1 cellular context compared by ENCODE assay signal in the genomic region with DNA sequence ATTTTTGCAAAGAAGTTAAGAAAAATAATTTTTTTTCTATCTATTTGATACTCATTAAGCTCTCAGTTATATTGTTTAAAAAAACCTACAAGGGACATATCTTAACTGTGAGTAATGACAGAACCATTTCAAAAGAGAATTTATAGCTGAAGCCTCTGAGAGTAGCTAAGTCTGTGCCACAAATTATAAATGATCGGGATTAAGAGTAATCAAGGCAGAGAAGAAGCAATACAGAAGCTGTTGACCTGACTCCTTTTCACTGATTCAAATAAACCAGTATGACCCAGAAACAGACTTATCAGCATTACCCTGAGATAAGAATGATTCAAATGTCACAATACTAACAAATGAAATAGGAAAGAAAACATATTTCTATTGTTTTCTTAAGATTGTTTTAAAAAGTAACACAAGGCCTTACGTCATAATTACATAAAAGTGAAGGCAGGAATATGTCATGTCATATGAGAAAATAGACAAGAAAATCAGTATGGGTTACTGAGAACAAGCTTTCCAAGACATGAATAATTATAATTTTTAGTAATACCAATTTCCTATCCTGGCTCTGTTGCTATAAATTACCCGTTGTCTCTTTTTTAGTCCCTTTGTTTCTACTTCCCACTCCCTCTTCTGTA.
TF ChIP-seq lines count a peak whose summit lies in the region.

No MANE protein-coding gene starts in this region.

TF ChIP-seq in GM23338, 12 proteins besides CTCF, POLR2A, EP300 and RAD21 (continued from another document):
- TF ChIP-seq ZNF462 (CRISPR knock-in tag; IDR thresholded peaks at IDR 0.05), result no peak
- TF ChIP-seq EZH2phosphoT487 (IDR thresholded peaks at IDR 0.05; ENCODE audit: unreplicated experiment), result no peak
- no peak for TF ChIP-seq ZNF114 (CRISPR knock-in tag; IDR thresholded peaks at IDR 0.05)
- TF ChIP-seq JUNB (IDR thresholded peaks at IDR 0.05; ENCODE audit: unreplicated experiment), result no peak
- TF ChIP-seq CREB1 (CRISPR knock-in tag; IDR thresholded peaks at IDR 0.05; ENCODE audit: low read depth), result no peak
- TF ChIP-seq, protein P1, sequence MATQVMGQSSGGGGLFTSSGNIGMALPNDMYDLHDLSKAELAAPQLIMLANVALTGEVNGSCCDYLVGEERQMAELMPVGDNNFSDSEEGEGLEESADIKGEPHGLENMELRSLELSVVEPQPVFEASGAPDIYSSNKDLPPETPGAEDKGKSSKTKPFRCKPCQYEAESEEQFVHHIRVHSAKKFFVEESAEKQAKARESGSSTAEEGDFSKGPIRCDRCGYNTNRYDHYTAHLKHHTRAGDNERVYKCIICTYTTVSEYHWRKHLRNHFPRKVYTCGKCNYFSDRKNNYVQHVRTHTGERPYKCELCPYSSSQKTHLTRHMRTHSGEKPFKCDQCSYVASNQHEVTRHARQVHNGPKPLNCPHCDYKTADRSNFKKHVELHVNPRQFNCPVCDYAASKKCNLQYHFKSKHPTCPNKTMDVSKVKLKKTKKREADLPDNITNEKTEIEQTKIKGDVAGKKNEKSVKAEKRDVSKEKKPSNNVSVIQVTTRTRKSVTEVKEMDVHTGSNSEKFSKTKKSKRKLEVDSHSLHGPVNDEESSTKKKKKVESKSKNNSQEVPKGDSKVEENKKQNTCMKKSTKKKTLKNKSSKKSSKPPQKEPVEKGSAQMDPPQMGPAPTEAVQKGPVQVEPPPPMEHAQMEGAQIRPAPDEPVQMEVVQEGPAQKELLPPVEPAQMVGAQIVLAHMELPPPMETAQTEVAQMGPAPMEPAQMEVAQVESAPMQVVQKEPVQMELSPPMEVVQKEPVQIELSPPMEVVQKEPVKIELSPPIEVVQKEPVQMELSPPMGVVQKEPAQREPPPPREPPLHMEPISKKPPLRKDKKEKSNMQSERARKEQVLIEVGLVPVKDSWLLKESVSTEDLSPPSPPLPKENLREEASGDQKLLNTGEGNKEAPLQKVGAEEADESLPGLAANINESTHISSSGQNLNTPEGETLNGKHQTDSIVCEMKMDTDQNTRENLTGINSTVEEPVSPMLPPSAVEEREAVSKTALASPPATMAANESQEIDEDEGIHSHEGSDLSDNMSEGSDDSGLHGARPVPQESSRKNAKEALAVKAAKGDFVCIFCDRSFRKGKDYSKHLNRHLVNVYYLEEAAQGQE (IDR thresholded peaks at IDR 0.05; ENCODE audit: unreplicated experiment), result no peak
- no peak for TF ChIP-seq EZH2 (IDR thresholded peaks at IDR 0.05; ENCODE audit: low read depth, unreplicated experiment)
- no peak for TF ChIP-seq NANOG (IDR thresholded peaks at IDR 0.05; ENCODE audit: borderline replicate concordance)
